In the genomic region with DNA sequence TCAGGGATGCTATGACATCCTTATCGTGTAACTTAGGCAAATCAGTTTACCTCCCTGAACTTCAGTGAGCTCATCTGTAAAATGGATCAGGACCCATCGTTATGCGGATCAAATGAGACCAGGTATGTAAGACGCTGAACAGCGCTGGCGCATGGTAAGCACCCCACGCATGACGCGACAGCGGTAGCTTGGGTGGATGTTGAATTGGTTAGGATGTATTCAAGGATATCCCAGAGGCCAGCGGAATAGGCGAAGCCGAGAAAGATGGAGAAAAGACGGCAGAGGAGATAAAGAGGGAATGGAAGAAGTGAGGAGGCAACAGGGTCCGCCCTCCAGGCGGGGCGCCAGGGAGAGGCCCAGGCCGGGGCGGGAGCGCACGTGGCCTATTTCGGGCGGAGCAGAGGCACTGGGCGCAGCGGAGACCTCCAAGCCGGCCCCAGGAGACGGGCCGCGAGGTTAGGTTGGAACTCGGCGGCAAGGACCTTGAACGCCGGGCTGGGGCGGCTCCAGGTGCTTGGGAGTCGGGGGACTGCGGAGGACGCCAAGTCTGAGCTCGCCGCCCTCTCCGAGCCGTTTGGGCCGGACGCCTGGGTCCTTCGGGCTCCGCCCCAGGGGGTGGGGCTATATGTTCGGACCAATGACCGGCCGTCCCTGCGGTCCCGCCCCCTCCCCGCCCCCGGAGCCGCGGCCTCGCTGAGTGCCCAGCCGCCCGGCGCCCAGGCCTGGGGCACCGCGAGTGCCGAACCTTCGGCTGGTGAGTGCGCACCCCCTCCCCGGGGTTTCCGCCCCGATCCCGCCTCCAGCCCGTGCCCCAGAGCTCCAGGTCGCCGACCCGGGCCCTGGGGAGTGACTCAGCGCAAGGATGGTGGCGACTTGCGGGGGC, we compare ENCODE assay signal across 1 cellular context.
TF ChIP-seq lines count a peak whose summit lies in the region.

Gene ZNF771, plus strand, starts transcription at position 696 of the 883 bp plus-strand sequence. CDS start 448 bp downstream, outside the sequence.

TF ChIP-seq in H1, 55 proteins besides CTCF, POLR2A, EP300 and RAD21:
- TF ChIP-seq MAX (IDR thresholded peaks at IDR 0.05): peak; percentile 91
- TF ChIP-seq SIN3A (conservative IDR thresholded peaks at IDR 0.05 in 1 of 2, IDR thresholded peaks at IDR 0.05 in 1 of 2; ENCODE audit: low read depth in 1 of 2, low read length in 2 of 2): peak in 1 of 2 experiments; percentile 54; a peak in 1 of 4 replicates
- no peak for TF ChIP-seq HDAC6 (IDR thresholded peaks at IDR 0.05; ENCODE audit: low read depth, low read length)
- no peak; the same call in 1 of the 2 replicates for TF ChIP-seq RBBP5 (IDR thresholded peaks at IDR 0.05; ENCODE audit: borderline replicate concordance, low read depth, low read length)
- TF ChIP-seq SP1 (IDR thresholded peaks at IDR 0.05; ENCODE audit: low read depth, low read length): peak; percentile 87
- TF ChIP-seq TAF7 (optimal IDR thresholded peaks at IDR 0.05; ENCODE audit: borderline replicate concordance, low read depth, low read length): peak; percentile 88
- TF ChIP-seq KDM4A (IDR thresholded peaks at IDR 0.05; ENCODE audit: low read depth, low read length, severe bottlenecking): peak; percentile 62
- TF ChIP-seq SP2 (IDR thresholded peaks at IDR 0.05; ENCODE audit: low read length): no peak
- no peak for TF ChIP-seq HDAC2 (IDR thresholded peaks at IDR 0.05; ENCODE audit: borderline replicate concordance in 1 of 2, low read depth in 2 of 2, low read length in 2 of 2)
- no peak for TF ChIP-seq NRF1 (IDR thresholded peaks at IDR 0.05; ENCODE audit: low read depth, low read length)
- no peak for TF ChIP-seq ATF3 (IDR thresholded peaks at IDR 0.05; ENCODE audit: insufficient read depth, low read depth, low read length)
- TF ChIP-seq POU5F1 (IDR thresholded peaks at IDR 0.05; ENCODE audit: low read depth, low read length): no peak
- no peak; the same call in 1 of the 2 replicates for TF ChIP-seq SP4 (IDR thresholded peaks at IDR 0.05; ENCODE audit: low read length)
- no peak for TF ChIP-seq CHD2 (IDR thresholded peaks at IDR 0.05; ENCODE audit: low read length)
- TF ChIP-seq EGR1 (IDR thresholded peaks at IDR 0.05; ENCODE audit: borderline replicate concordance, low read depth, low read length): peak; percentile 62; the same call in 1 of the 2 replicates
- TF ChIP-seq TAF1 (IDR thresholded peaks at IDR 0.05; ENCODE audit: low read depth, low read length): peak; percentile 98
- no peak for TF ChIP-seq TCF12 (IDR thresholded peaks at IDR 0.05; ENCODE audit: low read depth, low read length)
- TF ChIP-seq ATF2 (IDR thresholded peaks at IDR 0.05; ENCODE audit: low read length): no peak
- no peak for TF ChIP-seq BRCA1 (IDR thresholded peaks at IDR 0.05; ENCODE audit: low read depth, low read length)
- no peak for TF ChIP-seq SRF (IDR thresholded peaks at IDR 0.05; ENCODE audit: low read depth, low read length)
- TF ChIP-seq CHD7 (IDR thresholded peaks at IDR 0.05; ENCODE audit: insufficient replicate concordance, low read length): no peak
- TF ChIP-seq NANOG (IDR thresholded peaks at IDR 0.05; ENCODE audit: insufficient read depth, low read depth, low read length, poor library complexity, severe bottlenecking): no peak
- TF ChIP-seq SUZ12 (IDR thresholded peaks at IDR 0.05; ENCODE audit: low read length): no peak
- TF ChIP-seq BCL11A (IDR thresholded peaks at IDR 0.05; ENCODE audit: low read depth in 2 of 2, low read length in 2 of 2): no peak
- TF ChIP-seq CTBP2 (IDR thresholded peaks at IDR 0.05; ENCODE audit: borderline replicate concordance, insufficient read depth, insufficient read length, low read length): no peak
- TF ChIP-seq KDM5A (IDR thresholded peaks at IDR 0.05; ENCODE audit: low read length): no peak
- TF ChIP-seq ASH2L (IDR thresholded peaks at IDR 0.05; ENCODE audit: low read length): no peak
- no peak for TF ChIP-seq RXRA (IDR thresholded peaks at IDR 0.05; ENCODE audit: insufficient read depth, low read depth, low read length)
- 0 out of 2 replicates have a peak, but pooled peaks have one; percentile 28 for TF ChIP-seq FOSL1 (IDR thresholded peaks at IDR 0.05; ENCODE audit: insufficient read depth, low read depth, low read length)
- no peak for TF ChIP-seq TEAD4 (IDR thresholded peaks at IDR 0.05; ENCODE audit: low read depth, low read length)
- TF ChIP-seq CEBPB (IDR thresholded peaks at IDR 0.05; ENCODE audit: low read depth, low read length): no peak
- TF ChIP-seq BACH1 (IDR thresholded peaks at IDR 0.05; ENCODE audit: low read length): no peak
- TF ChIP-seq ZNF274 (IDR thresholded peaks at IDR 0.05; ENCODE audit: borderline replicate concordance, extremely low read depth, low read length): no peak
- TF ChIP-seq, protein P1, sequence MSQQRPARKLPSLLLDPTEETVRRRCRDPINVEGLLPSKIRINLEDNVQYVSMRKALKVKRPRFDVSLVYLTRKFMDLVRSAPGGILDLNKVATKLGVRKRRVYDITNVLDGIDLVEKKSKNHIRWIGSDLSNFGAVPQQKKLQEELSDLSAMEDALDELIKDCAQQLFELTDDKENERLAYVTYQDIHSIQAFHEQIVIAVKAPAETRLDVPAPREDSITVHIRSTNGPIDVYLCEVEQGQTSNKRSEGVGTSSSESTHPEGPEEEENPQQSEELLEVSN (IDR thresholded peaks at IDR 0.05): peak; percentile 70
- no peak for TF ChIP-seq JUN (IDR thresholded peaks at IDR 0.05; ENCODE audit: low read depth, low read length)
- no peak for TF ChIP-seq JUND (IDR thresholded peaks at IDR 0.05; ENCODE audit: low read length)
- TF ChIP-seq CHD1 (IDR thresholded peaks at IDR 0.05; ENCODE audit: low read depth, low read length): no peak
- peak; percentile 85 for TF ChIP-seq PHF8 (conservative IDR thresholded peaks at IDR 0.05; ENCODE audit: low read depth, low read length)
- peak; percentile 74 for TF ChIP-seq POLR2AphosphoS5 (IDR thresholded peaks at IDR 0.05; ENCODE audit: low read depth, low read length)
- TF ChIP-seq GABPA (IDR thresholded peaks at IDR 0.05; ENCODE audit: borderline replicate concordance, insufficient read depth, low read length): no peak
- TF ChIP-seq SIRT6 (IDR thresholded peaks at IDR 0.05; ENCODE audit: low read length): no peak
- TF ChIP-seq RNF2 (IDR thresholded peaks at IDR 0.05; ENCODE audit: borderline replicate concordance, low read depth, low read length, missing control alignments, poor library complexity, severe bottlenecking): no peak
- TF ChIP-seq SAP30 (IDR thresholded peaks at IDR 0.05; ENCODE audit: insufficient read depth, insufficient replicate concordance, low read length): no peak
- no peak for TF ChIP-seq MAFK (IDR thresholded peaks at IDR 0.05; ENCODE audit: low read depth, low read length)
- peak; percentile 92 for TF ChIP-seq TBP (IDR thresholded peaks at IDR 0.05; ENCODE audit: low read depth, low read length)
- TF ChIP-seq YY1 (IDR thresholded peaks at IDR 0.05; ENCODE audit: low read depth, low read length): peak; percentile 4; the same call in 1 of the 2 replicates
- no peak for TF ChIP-seq GTF2F1 (IDR thresholded peaks at IDR 0.05; ENCODE audit: borderline replicate concordance, low read depth, low read length)
- peak; percentile 56 for TF ChIP-seq USF2 (IDR thresholded peaks at IDR 0.05; ENCODE audit: low read length)
- TF ChIP-seq SIX5 (IDR thresholded peaks at IDR 0.05; ENCODE audit: low read depth, low read length): no peak
- TF ChIP-seq CBX5 (IDR thresholded peaks at IDR 0.05; ENCODE audit: low read depth, low read length): no peak
- TF ChIP-seq KDM1A (IDR thresholded peaks at IDR 0.05; ENCODE audit: borderline replicate concordance, low read length): peak; percentile 12; the same call in 1 of the 2 replicates
- TF ChIP-seq RFX5 (IDR thresholded peaks at IDR 0.05; ENCODE audit: borderline replicate concordance, low read depth, low read length): no peak
- no peak for TF ChIP-seq CBX8 (IDR thresholded peaks at IDR 0.05; ENCODE audit: borderline replicate concordance, low read depth, low read length)
- TF ChIP-seq CREB1 (IDR thresholded peaks at IDR 0.05): no peak; the same call in 1 of the 2 replicates
- no peak for TF ChIP-seq EZH2 (IDR thresholded peaks at IDR 0.05; ENCODE audit: low read depth, low read length, severe bottlenecking)
TF ChIP-seq in H1: peak in this region for 15.
